12 cellular contexts compared by ENCODE assay signal in the genomic region with DNA sequence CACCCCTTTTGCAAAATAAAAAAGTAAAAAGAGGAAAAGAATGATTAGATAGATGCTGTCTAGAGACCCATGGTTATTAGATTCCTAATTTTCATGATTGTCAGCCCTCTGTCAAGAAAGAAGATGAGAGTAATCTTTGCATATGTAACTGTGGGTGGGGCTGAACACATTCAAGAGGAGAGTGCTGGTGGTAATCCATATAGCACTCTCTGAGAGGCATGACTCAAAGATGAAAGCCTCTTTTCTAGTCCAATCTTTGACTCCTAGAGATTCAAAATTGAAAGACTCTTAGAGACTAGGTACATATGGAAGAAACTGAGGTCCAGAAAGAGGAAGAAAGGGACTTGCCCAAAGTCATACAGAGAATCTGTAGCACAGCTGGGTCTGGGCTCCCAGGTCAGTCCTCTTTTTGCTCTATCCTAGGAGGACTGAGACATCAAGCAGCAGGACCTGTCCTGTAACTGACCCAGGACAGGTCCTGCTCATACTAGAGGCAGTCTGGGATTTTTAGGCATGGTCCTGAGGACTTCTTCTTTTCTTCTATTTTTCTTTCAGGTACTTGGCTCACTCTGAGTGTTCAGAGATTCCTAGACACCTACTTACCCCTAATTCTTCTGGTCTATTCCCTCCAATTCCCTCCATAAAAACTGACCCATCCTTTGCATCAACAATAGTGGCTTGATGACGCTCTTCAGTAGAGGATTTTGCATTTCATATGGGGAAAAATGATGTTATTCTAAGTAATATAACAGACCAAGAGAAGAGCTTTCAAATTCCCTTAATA. TPM values are rescaled to one million over a fixed set of nuclear protein-coding genes. Genes with fewer than 3 reads are reported as not detected.
A peak's percentile ranks its signal among the peaks of the same experiment; 100 is the strongest.
DNase-seq lines count a peak whose midpoint lies in the region; ATAC-seq, FAIRE-seq and TF ChIP-seq lines count a peak whose summit lies in the region.
"Had no signal": no experiment of that assay in that cellular context is flagged by ENCODE, and none has a peak within 500 bp of the region (broad histone marks: within the 10 kb centered on the region; RNA-seq: fewer than 3 reads in every experiment).

No MANE protein-coding gene starts in this region.

- no peak overlapping the region for H3K9ac ChIP-seq in HepG2 (ENCODE audit: insufficient read depth, low read depth, low read length)

- no peaks in the 10 kb centered on the region for H3K9me3 ChIP-seq in stomach
- no peaks in the 10 kb centered on the region for H3K9me3 ChIP-seq in HepG2 (ENCODE audit: low read length)

- H3K27ac Mint-ChIP-seq in activated CD8-positive, alpha-beta memory T cell treated with anti-CD3 and anti-CD28 coated beads, Interleukin-2, amount 10 ng/mL, durations not matched to agents 7 days and 5 days, result peak overlapping the region; percentile 89
- peak overlapping the region; percentile 46 for H3K27ac Mint-ChIP-seq in activated T-helper 2 cell treated with anti-CD3 and anti-CD28 coated beads, Interferon-gamma antibody, Interleukin-2, Interleukin-4, amounts not matched to agents 10 μg/mL and 5 μg/mL and 100 μg/mL, durations not matched to agents 14 hours and 24 hours and 36 hours

- POLR2A ChIA-PET in HepG2 (lab: Yijun Ruan, JAX), result no interaction called here

- H3K4me3 ChIP-seq in stomach (peak overlapping the region in 3 of 4 donors; percentile 9 to 27 (median 17)), HepG2 (replicated peaks in 1 of 3; ENCODE audit: insufficient read depth in 1 of 3, low read depth in 2 of 3, low read length in 3 of 3) (no peak overlapping the region)

- H3K4me3 Mint-ChIP-seq in activated CD8-positive, alpha-beta memory T cell treated with anti-CD3 and anti-CD28 coated beads, Interleukin-2, amount 10 ng/mL, durations not matched to agents 7 days and 5 days, result peak overlapping the region; percentile 70
- H3K4me3 Mint-ChIP-seq in activated T-helper 2 cell treated with anti-CD3 and anti-CD28 coated beads, Interferon-gamma antibody, Interleukin-2, Interleukin-4, amounts not matched to agents 10 μg/mL and 5 μg/mL and 100 μg/mL, durations not matched to agents 14 hours and 24 hours and 36 hours (ENCODE audit: low read depth), result peak overlapping the region; percentile 62

- H3K4me1 ChIP-seq in stomach (no peaks in the 10 kb centered on the region), HepG2 (ENCODE audit: insufficient read depth, low read length) (no peaks in the 10 kb centered on the region)

- peaks cover 28% of the 10 kb centered on the region for H3K36me3 Mint-ChIP-seq in activated CD8-positive, alpha-beta memory T cell treated with anti-CD3 and anti-CD28 coated beads, Interleukin-2, amount 10 ng/mL, durations not matched to agents 7 days and 5 days
- H3K36me3 Mint-ChIP-seq in activated T-helper 2 cell treated with anti-CD3 and anti-CD28 coated beads, Interferon-gamma antibody, Interleukin-2, Interleukin-4, amounts not matched to agents 10 μg/mL and 5 μg/mL and 100 μg/mL, durations not matched to agents 14 hours and 24 hours and 36 hours (ENCODE audit: low read depth), result peaks cover 17% of the 10 kb centered on the region

- CTCF ChIA-PET in activated CD8-positive, alpha-beta memory T cell treated with anti-CD3 and anti-CD28 coated beads, Interleukin-2, amount 10 ng/mL, durations not matched to agents 7 days and 5 days (lab: Charles Lee), result interaction anchor here (1.0 to 1.5 kb wide), 2 partner anchors 12 to 434 kb away, joined by 3 read pairs; no protein-coding TSS in a partner anchor
- CTCF ChIA-PET in HepG2 (lab: Yijun Ruan, JAX; ENCODE audit: low intra/inter-chr PET ratio, low total read pairs), result no interaction called here

- 0 to 89% (median 50%) methylated on average over 1 of the region's 1 CpG for WGBS in stomach, 5 donors
- 7% methylated on average over 1 of the region's 1 CpG for WGBS in HepG2 (ENCODE audit: low lambda C conversion rate)

- H3K4me1 Mint-ChIP-seq in activated CD8-positive, alpha-beta memory T cell treated with anti-CD3 and anti-CD28 coated beads, Interleukin-2, amount 10 ng/mL, durations not matched to agents 7 days and 5 days, result peaks cover 91% of the 10 kb centered on the region
- H3K4me1 Mint-ChIP-seq in activated T-helper 2 cell treated with anti-CD3 and anti-CD28 coated beads, Interferon-gamma antibody, Interleukin-2, Interleukin-4, amounts not matched to agents 10 μg/mL and 5 μg/mL and 100 μg/mL, durations not matched to agents 14 hours and 24 hours and 36 hours (ENCODE audit: low read depth), result peaks cover 79% of the 10 kb centered on the region

- H4K20me1 ChIP-seq in HepG2 (ENCODE audit: insufficient read depth, low read length), result no peaks in the 10 kb centered on the region

- TF ChIP-seq CTCF in stomach (IDR thresholded peaks at IDR 0.05), result no peak
- no peak for TF ChIP-seq CTCF in HepG2 (CRISPR knock-in tag; IDR thresholded peaks at IDR 0.05)

- no peaks in the 10 kb centered on the region for H3K9me3 Mint-ChIP-seq in activated CD8-positive, alpha-beta memory T cell treated with anti-CD3 and anti-CD28 coated beads, Interleukin-2, amount 10 ng/mL, durations not matched to agents 7 days and 5 days (ENCODE audit: low read depth)
- H3K9me3 Mint-ChIP-seq in activated T-helper 2 cell treated with anti-CD3 and anti-CD28 coated beads, Interferon-gamma antibody, Interleukin-2, Interleukin-4, amounts not matched to agents 10 μg/mL and 5 μg/mL and 100 μg/mL, durations not matched to agents 14 hours and 24 hours and 36 hours, result no peaks in the 10 kb centered on the region

- H3K27ac ChIP-seq in stomach, result peak overlapping the region in 2 of 5 donors; percentile 68 to 74
- H3K27ac ChIP-seq in HepG2 (ENCODE audit: extremely low read length, insufficient read depth, low read length), result no peak overlapping the region

- no peak for FAIRE-seq in HepG2 (lab: Jason Lieb, UNC)
- FAIRE-seq: endothelial cell of umbilical vein had no signal

- DNase-seq in activated CD8-positive, alpha-beta memory T cell treated with anti-CD3 and anti-CD28 coated beads, Interleukin-2, amount 10 ng/mL, durations not matched to agents 7 days and 5 days, result no peak
- no peak for DNase-seq in activated CD8-positive, alpha-beta memory T cell treated with anti-CD3 and anti-CD28 coated beads for 24 hours
- no peak for DNase-seq in activated T-helper 2 cell treated with anti-CD3 and anti-CD28 coated beads, Interferon-gamma antibody, Interleukin-2, Interleukin-4, amounts not matched to agents 10 μg/mL and 5 μg/mL and 100 μg/mL, durations not matched to agents 14 hours and 24 hours and 36 hours (ENCODE audit: low spot score)
- DNase-seq in stomach (no peak), middle frontal gyrus (ENCODE audit: extremely low spot score, low spot score) (no peak), DMS 273 treated with DMSO at 0.1 percent for 48 hours (lab: John Stamatoyannopoulos, UW) (no peak), HepG2 (ENCODE audit: low spot score) (no peak)
- DNase-seq: mesenchymal stem cell had no signal

- peak; percentile 48 for ATAC-seq in activated CD8-positive, alpha-beta memory T cell treated with anti-CD3 and anti-CD28 coated beads, Interleukin-2, amount 10 ng/mL, durations not matched to agents 7 days and 5 days
- peak; percentile 33 for ATAC-seq in HG02885 (IDR thresholded peaks at IDR 0.05; ENCODE audit: poor library complexity, unreplicated experiment)
- ATAC-seq in HepG2, result no peak
- ATAC-seq: Panc1 had no signal

- TF ChIP-seq POLR2A in stomach (IDR thresholded peaks at IDR 0.05) (no peak), HepG2 (IDR thresholded peaks at IDR 0.05; ENCODE audit: insufficient read depth in 1 of 2, low read depth in 2 of 2, low read length in 2 of 2) (no peak)

- H3K79me2 ChIP-seq in HepG2 (ENCODE audit: insufficient read depth, low read length), result no peaks in the 10 kb centered on the region

- TF ChIP-seq EP300 in stomach (IDR thresholded peaks at IDR 0.05) (no peak), HepG2 (IDR thresholded peaks at IDR 0.05; ENCODE audit: low read depth in 2 of 2, low read length in 2 of 2) (no peak), HepG2 (CRISPR knock-in tag; IDR thresholded peaks at IDR 0.05; ENCODE audit: borderline replicate concordance) (no peak)

- H3K27me3 Mint-ChIP-seq in activated CD8-positive, alpha-beta memory T cell treated with anti-CD3 and anti-CD28 coated beads, Interleukin-2, amount 10 ng/mL, durations not matched to agents 7 days and 5 days, result no peaks in the 10 kb centered on the region
- H3K27me3 Mint-ChIP-seq in activated T-helper 2 cell treated with anti-CD3 and anti-CD28 coated beads, Interferon-gamma antibody, Interleukin-2, Interleukin-4, amounts not matched to agents 10 μg/mL and 5 μg/mL and 100 μg/mL, durations not matched to agents 14 hours and 24 hours and 36 hours (ENCODE audit: low read depth), result no peaks in the 10 kb centered on the region

- BruUV-seq in HepG2 (replicated peaks; lab: Mats Ljungman, UMichigan), result no TSS peak

- H3K36me3 ChIP-seq in stomach (no peaks in the 10 kb centered on the region), HepG2 (replicated peaks in 1 of 2; ENCODE audit: control insufficient read depth in 1 of 2, insufficient read depth in 2 of 2, low read length in 2 of 2) (no peaks in the 10 kb centered on the region)

- H2AFZ ChIP-seq in HepG2 (ENCODE audit: low read length), result no peak overlapping the region

- TF ChIP-seq RAD21 in HepG2 (CRISPR knock-in tag; IDR thresholded peaks at IDR 0.05), result no peak

- H3K27me3 ChIP-seq in stomach (no peaks in the 10 kb centered on the region), HepG2 (ENCODE audit: control insufficient read depth in 1 of 2, insufficient read depth in 2 of 2, low read length in 2 of 2) (no peaks in the 10 kb centered on the region)

- intact Hi-C loops in activated T-helper 2 cell treated with anti-CD3 and anti-CD28 coated beads, Interferon-gamma antibody, Interleukin-2, Interleukin-4, amounts not matched to agents 10 μg/mL and 5 μg/mL and 100 μg/mL, durations not matched to agents 14 hours and 24 hours and 36 hours (cut with micrococcal nuclease), result loop anchor here (2.0 to 10.0 kb wide), 6 partner anchors 19 to 1039 kb away; a partner anchor contains a TSS
- intact Hi-C loops in stomach (cut with DNase I; ENCODE audit: low total_unique reads), result no loop called here
- intact Hi-C loops in HepG2 (cut with micrococcal nuclease; ENCODE audit: unreplicated experiment), result no loop called here

- in situ Hi-C loops in HepG2 (cut with HindIII; ENCODE audit: extremely low pct_ligation_motif_present, low pct_unique_long_range_greater_than_20kb), result no loop called here

- H3K4me2 ChIP-seq in HepG2 (ENCODE audit: low read depth, low read length), result no peak overlapping the region

RNA-seq across cellular contexts. Expression of a gene that starts 23.8 kb away (rescaled TPM):
- total RNA-seq in activated CD8-positive, alpha-beta memory T cell treated with anti-CD3 and anti-CD28 coated beads, Interleukin-2, amount 10 ng/mL, durations not matched to agents 7 days and 5 days, result not detected
- not detected in 2 replicates for total RNA-seq in activated T-helper 2 cell treated with anti-CD3 and anti-CD28 coated beads, Interferon-gamma antibody, Interleukin-2, Interleukin-4, amounts not matched to agents 10 μg/mL and 5 μg/mL and 100 μg/mL, durations not matched to agents 14 hours and 24 hours and 36 hours
- total RNA-seq in stomach, result 10 to 100 TPM; 17.7 to 45.4 (median 21.3) TPM
- 10 to 100 TPM in 2 of 3 donors, 1 to 10 TPM in 1; 7.9 to 31.9 (median 13.6) TPM for polyA plus RNA-seq in stomach
- total RNA-seq in HepG2 (2016; rRNA removed; fragmentation: Illumina TruSeq; extraction: Trizol), result not detected in 2 replicates
- not detected in 2 replicates for total RNA-seq in HepG2 (2016; cell fraction: cytosol; rRNA removed; fragmentation: Illumina TruSeq; extraction: Trizol; ENCODE audit: low read depth)
- total RNA-seq in HepG2 (2016; cell fraction: insoluble cytoplasmic fraction; rRNA removed; fragmentation: Illumina TruSeq; extraction: Trizol), result not detected in 2 replicates
- not detected in 2 replicates for total RNA-seq in HepG2 (2016; cell fraction: membrane; rRNA removed; fragmentation: Illumina TruSeq; extraction: Trizol)
- total RNA-seq in HepG2 (2016; cell fraction: nucleus; rRNA removed; fragmentation: Illumina TruSeq; extraction: Trizol), result not detected in 2 replicates
- polyA plus RNA-seq in HepG2 (2011; rRNA removed), result not detected in 2 replicates
- polyA plus RNA-seq in HepG2 (2011; cell fraction: cytosol; rRNA removed), result not detected in 2 replicates
- not detected in 2 replicates for polyA plus RNA-seq in HepG2 (2011; cell fraction: nucleus; rRNA removed)
- polyA plus RNA-seq in HepG2 (2012), result not detected in 2 replicates
- polyA plus RNA-seq in HepG2 (2016; cell fraction: cytosol; fragmentation: Illumina TruSeq; extraction: Trizol; ENCODE audit: low read depth), result not detected in 2 replicates
- not detected in 2 replicates for polyA plus RNA-seq in HepG2 (2016; cell fraction: insoluble cytoplasmic fraction; fragmentation: Illumina TruSeq; extraction: Trizol; ENCODE audit: low read depth)
- not detected in 2 replicates for polyA plus RNA-seq in HepG2 (2016; cell fraction: membrane; fragmentation: Illumina TruSeq; extraction: Trizol; ENCODE audit: low read depth)
- not detected in 2 replicates for polyA plus RNA-seq in HepG2 (2016; cell fraction: nucleus; fragmentation: Illumina TruSeq; extraction: Trizol; ENCODE audit: insufficient read depth, low read depth)
- polyA minus RNA-seq in HepG2 (2011; rRNA and poly(A)+ RNA removed; ENCODE audit: low replicate concordance), result not detected in 2 replicates
- not detected in 2 replicates for polyA minus RNA-seq in HepG2 (2011; cell fraction: cytosol; rRNA and poly(A)+ RNA removed)
- not detected in 2 replicates for polyA minus RNA-seq in HepG2 (2011; cell fraction: nucleus; rRNA and poly(A)+ RNA removed)
- total RNA-seq: endothelial cell of umbilical vein had no signal
- polyA plus RNA-seq: AG04450, endothelial cell of umbilical vein had no signal

Comparison
In these comparisons a context has a peak if more than half of its experiments do, and no peak if none do; other contexts are left out.
1. H3K4me3 ChIP-seq: peak in stomach (3 of 4); none in HepG2 (0 of 3).
2. RNA of a gene that starts 23.8 kb away (total RNA-seq): 17.7 to 45.4 TPM in stomach; not detected in activated CD8-positive, alpha-beta memory T cell treated with anti-CD3 and anti-CD28 coated beads, Interleukin-2, amount 10 ng/mL, durations not matched to agents 7 days and 5 days, not detected in activated T-helper 2 cell treated with anti-CD3 and anti-CD28 coated beads, Interferon-gamma antibody, Interleukin-2, Interleukin-4, amounts not matched to agents 10 μg/mL and 5 μg/mL and 100 μg/mL, durations not matched to agents 14 hours and 24 hours and 36 hours and not detected in HepG2; every median in the first group is over 10 times any median in the second.